ENCODE assay signal across 1 cellular context in the genomic region with DNA sequence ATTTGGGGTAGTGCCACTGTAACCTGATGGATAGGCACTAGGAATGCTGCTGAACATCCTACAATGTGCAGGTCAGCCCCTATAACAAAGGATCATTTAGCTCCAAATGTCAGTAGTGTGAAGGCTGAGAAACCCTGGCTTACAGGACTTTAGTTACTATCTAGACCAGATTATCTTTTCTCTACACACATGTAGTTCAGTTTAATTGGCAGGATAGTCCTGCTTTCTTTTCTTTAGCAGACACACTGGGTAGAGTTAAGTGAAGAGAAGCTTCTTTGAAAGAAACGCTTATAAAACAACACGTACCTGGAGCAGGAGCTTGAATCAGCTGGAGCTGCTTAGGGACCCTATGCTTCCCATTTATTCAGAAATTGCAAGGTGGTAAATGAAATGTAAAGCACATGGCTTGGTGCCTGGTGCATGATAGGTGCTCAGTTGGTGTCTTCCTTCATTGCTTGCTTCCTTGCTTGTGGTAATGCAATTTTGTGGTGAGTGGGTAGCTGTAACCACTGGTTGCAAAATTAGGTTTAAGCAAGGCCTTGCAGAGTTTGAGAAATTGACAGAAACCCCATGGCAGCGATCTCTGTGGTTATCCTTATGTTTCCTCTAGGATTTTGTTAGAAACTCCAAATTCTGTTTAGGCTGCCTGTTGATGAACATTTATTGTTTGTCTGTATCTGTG.
TF ChIP-seq lines count a peak whose summit lies in the region.

No MANE protein-coding gene starts in this region.

TF ChIP-seq in GM12878, 131 proteins besides CTCF, POLR2A, EP300 and RAD21 (continued from another document):
- no peak for TF ChIP-seq SUPT20H (IDR thresholded peaks at IDR 0.05; ENCODE audit: borderline replicate concordance, control insufficient read depth, low read depth, low read length)
